ENCODE assay signal across 23 cellular contexts in genomic region chr17:33457477-33457876, GRCh38.
"Had no signal": no experiment of that assay in that cellular context is flagged by ENCODE, and none has a peak within 500 bp of the region (broad histone marks: within the 10 kb centered on the region; RNA-seq: fewer than 3 reads in every experiment).

No MANE protein-coding gene starts in this region.

- H3K27me3 ChIP-seq: colonic mucosa had no signal

- H3K36me3 ChIP-seq: colonic mucosa, esophagus squamous epithelium, gastrocnemius medialis, heart right ventricle, left lung, lower lobe of right lung had no signal

- H3K27ac Mint-ChIP-seq: dendritic cell treated with granulocyte-macrophage colony-stimulating factor and Interleukin-4, amounts not matched to agents 40 ng/mL and 50 ng/mL, for 4 days; mesothelial cell of epicardium had no signal

- H3K36me3 Mint-ChIP-seq: mesothelial cell of epicardium had no signal

- H3K4me1 ChIP-seq: colonic mucosa, esophagus squamous epithelium, gastrocnemius medialis, heart right ventricle, left lung, lower lobe of right lung had no signal

- H3K27ac ChIP-seq: colonic mucosa, epithelial cell of prostate, esophagus squamous epithelium, gastrocnemius medialis, heart right ventricle, left lung, lower lobe of right lung had no signal

- ATAC-seq: esophagus mucosa, gastrocnemius medialis, heart right ventricle, left cardiac atrium, left lung, left ventricle myocardium superior, lower lobe of right lung, mucosa of descending colon had no signal

- H3K4me3 ChIP-seq: colonic mucosa, esophagus squamous epithelium, gastrocnemius medialis, heart right ventricle, left lung, lower lobe of right lung, mucosa of descending colon had no signal

- H3K9me3 ChIP-seq: colonic mucosa, esophagus squamous epithelium, gastrocnemius medialis, heart right ventricle, left lung, lower lobe of right lung, mucosa of descending colon had no signal

- H3K4me3 Mint-ChIP-seq: dendritic cell treated with granulocyte-macrophage colony-stimulating factor and Interleukin-4, amounts not matched to agents 40 ng/mL and 50 ng/mL, for 4 days; mesothelial cell of epicardium had no signal

- DNase-seq: colonic mucosa; cortex of kidney; effector CD4-positive, alpha-beta T cell; effector memory CD4-positive, alpha-beta T cell; erythroblast; esophagus squamous epithelium; foreskin fibroblast; foreskin melanocyte; gastrocnemius medialis; glutamatergic neuron; head of caudate nucleus; heart right ventricle; hippocampal formation; left cardiac atrium; left lung; left ventricle myocardium superior; lower lobe of right lung; mesenchymal stem cell; mucosa of descending colon had no signal

- H3K9me3 Mint-ChIP-seq: dendritic cell treated with granulocyte-macrophage colony-stimulating factor and Interleukin-4, amounts not matched to agents 40 ng/mL and 50 ng/mL, for 4 days; mesothelial cell of epicardium had no signal
